In the genomic region with DNA sequence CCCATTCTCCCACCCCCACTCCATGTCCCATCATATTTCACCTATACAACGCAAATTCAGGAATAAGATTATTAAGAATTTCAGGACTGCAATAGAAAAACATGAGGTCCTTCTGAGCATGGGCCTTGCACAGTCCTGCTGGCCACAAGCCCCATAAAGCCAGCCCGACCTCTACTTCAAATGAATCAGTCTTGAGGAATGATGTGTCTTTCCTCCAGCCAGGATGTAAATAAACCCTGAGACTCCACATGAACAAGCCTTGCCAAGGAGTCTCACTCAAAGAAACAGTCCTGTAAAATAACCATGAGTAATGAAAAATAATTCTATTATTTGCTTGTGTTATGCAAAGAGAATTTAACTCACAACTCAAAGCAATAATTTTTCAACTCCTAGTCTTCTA, we compare ENCODE assay signal across 16 cellular contexts.
DNase-seq lines count a peak whose midpoint lies in the region; ATAC-seq and TF ChIP-seq lines count a peak whose summit lies in the region.
"Had no signal": no experiment of that assay in that cellular context is flagged by ENCODE, and none has a peak within 500 bp of the region (broad histone marks: within the 10 kb centered on the region; RNA-seq: fewer than 3 reads in every experiment).

No MANE protein-coding gene starts in this region.

- no peak overlapping the region for H3K18ac ChIP-seq in mesendoderm (ENCODE audit: low read length)

- CTCF ChIA-PET in PC-9 (lab: Charles Lee) = no interaction called here

- no peak overlapping the region for H3K9ac ChIP-seq in mesendoderm (ENCODE audit: low read length)

- no peaks in the 10 kb centered on the region for H3K9me3 Mint-ChIP-seq in osteocyte (ENCODE audit: unreplicated experiment)
- no peaks in the 10 kb centered on the region for H3K9me3 Mint-ChIP-seq in activated naive CD8-positive, alpha-beta T cell treated with anti-CD3 and anti-CD28 coated beads for 36 hours
- H3K9me3 Mint-ChIP-seq: activated CD4-positive, alpha-beta memory T cell treated with anti-CD3 and anti-CD28 coated beads for 36 hours; activated naive CD4-positive, alpha-beta T cell treated with anti-CD3 and anti-CD28 coated beads, Interleukin-2, amount 10 ng/mL, durations not matched to agents 7 days and 5 days; CD4-positive, CD25-positive, alpha-beta regulatory T cell had no signal

- no peak for ATAC-seq in GM21447 (IDR thresholded peaks at IDR 0.05; ENCODE audit: unreplicated experiment)
- ATAC-seq: natural killer cell; stimulated activated naive CD8-positive, alpha-beta T cell treated with anti-CD3 and anti-CD28 coated beads, Interleukin-15, Interleukin-2, amounts not matched to agents 100 U/mL and 50 U/mL, for 24 hours had no signal

- H3K79me2 ChIP-seq in PC-9 (ENCODE audit: low read depth) (no peaks in the 10 kb centered on the region), mesendoderm (ENCODE audit: control insufficient read depth, insufficient read depth, low read length) (no peaks in the 10 kb centered on the region)

- H3K4me3 ChIP-seq in PC-9 = no peak overlapping the region
- H3K4me3 ChIP-seq in epithelial cell of esophagus (ENCODE audit: low read length) = no peak overlapping the region
- H3K4me3 ChIP-seq in mesendoderm (ENCODE audit: low read length) = no peak overlapping the region

- H3K27me3 Mint-ChIP-seq in osteocyte (ENCODE audit: unreplicated experiment) = no peaks in the 10 kb centered on the region
- no peaks in the 10 kb centered on the region for H3K27me3 Mint-ChIP-seq in activated naive CD8-positive, alpha-beta T cell treated with anti-CD3 and anti-CD28 coated beads for 36 hours

- no peak overlapping the region for H2BK5ac ChIP-seq in mesendoderm (ENCODE audit: low read length)

- H2BK120ac ChIP-seq in mesendoderm (ENCODE audit: low read depth, low read length) = no peak overlapping the region

- no peak overlapping the region for H4K5ac ChIP-seq in mesendoderm (ENCODE audit: low read length)

- intact Hi-C loops in PC-9 (cut with micrococcal nuclease; ENCODE audit: unreplicated experiment) = loop anchor here (10.0 kb wide), 1 partner anchor 175 kb away; no protein-coding TSS in a partner anchor

- TF ChIP-seq CTCF in PC-9 (conservative IDR thresholded peaks at IDR 0.05) (no peak), epithelial cell of esophagus (IDR thresholded peaks at IDR 0.05; ENCODE audit: insufficient read depth, low read depth, low read length, missing control alignments) (no peak), osteocyte (IDR thresholded peaks at IDR 0.05) (no peak)

- H3K23ac ChIP-seq in mesendoderm (ENCODE audit: low read length) = no peak overlapping the region

- no peak overlapping the region for H3K56ac ChIP-seq in mesendoderm (ENCODE audit: low read length)

- DNase-seq in AG20443 (ENCODE audit: low spot score) = peak; percentile 90
- peak; percentile 36 to 79 for DNase-seq in PC-9
- peak; percentile 88 for DNase-seq in epithelial cell of esophagus (ENCODE audit: low read depth)
- no peak for DNase-seq in osteocyte (ENCODE audit: extremely low spot score, unreplicated experiment)
- DNase-seq in RPMI8226 = no peak
- DNase-seq in mesendoderm = no peak
- DNase-seq in activated naive CD8-positive, alpha-beta T cell treated with anti-CD3 and anti-CD28 coated beads for 36 hours = no peak
- DNase-seq: activated CD4-positive, alpha-beta memory T cell treated with anti-CD3 and anti-CD28 coated beads for 36 hours; activated naive CD4-positive, alpha-beta T cell treated with anti-CD3 and anti-CD28 coated beads, Interleukin-2, amount 10 ng/mL, durations not matched to agents 7 days and 5 days; CD4-positive, CD25-positive, alpha-beta regulatory T cell; effector memory CD4-positive, alpha-beta T cell; natural killer cell; NCI-H69; stimulated activated CD4-positive, alpha-beta T cell treated with anti-CD3 and anti-CD28 coated beads, Interleukin-2, amount 100 ng/mL, for 24 hours; stimulated activated naive CD8-positive, alpha-beta T cell treated with anti-CD3 and anti-CD28 coated beads, Interleukin-15, Interleukin-2, amounts not matched to agents 100 U/mL and 50 U/mL, for 24 hours had no signal

- no peaks in the 10 kb centered on the region for H3K9me3 ChIP-seq in PC-9 (ENCODE audit: insufficient read depth, low read depth)

- no CpG with 5 or more reads among the region's 2 CpGs for WGBS in mesendoderm (ENCODE audit: extremely low coverage, insufficient coverage, low lambda C conversion rate)

- H3K36me3 Mint-ChIP-seq in osteocyte (ENCODE audit: unreplicated experiment) = no peaks in the 10 kb centered on the region
- no peaks in the 10 kb centered on the region for H3K36me3 Mint-ChIP-seq in activated naive CD8-positive, alpha-beta T cell treated with anti-CD3 and anti-CD28 coated beads for 36 hours
- H3K36me3 Mint-ChIP-seq: activated CD4-positive, alpha-beta memory T cell treated with anti-CD3 and anti-CD28 coated beads for 36 hours; activated naive CD4-positive, alpha-beta T cell treated with anti-CD3 and anti-CD28 coated beads, Interleukin-2, amount 10 ng/mL, durations not matched to agents 7 days and 5 days; CD4-positive, CD25-positive, alpha-beta regulatory T cell; natural killer cell had no signal

- no peaks in the 10 kb centered on the region for H3K36me3 ChIP-seq in PC-9 (ENCODE audit: low read depth)
- no peaks in the 10 kb centered on the region for H3K36me3 ChIP-seq in mesendoderm (ENCODE audit: control insufficient read depth, insufficient read depth, low read length)

- H3K4ac ChIP-seq in mesendoderm (ENCODE audit: low read depth, low read length) = no peak overlapping the region

- no peaks in the 10 kb centered on the region for H3K9me2 ChIP-seq in PC-9 (ENCODE audit: insufficient read depth)

- no peak overlapping the region for H4K8ac ChIP-seq in mesendoderm (ENCODE audit: low read depth, low read length)

- H3K27ac Mint-ChIP-seq in osteocyte (ENCODE audit: unreplicated experiment) = peak overlapping the region; percentile 68
- no peak overlapping the region for H3K27ac Mint-ChIP-seq in activated naive CD8-positive, alpha-beta T cell treated with anti-CD3 and anti-CD28 coated beads for 36 hours
- H3K27ac Mint-ChIP-seq: activated CD4-positive, alpha-beta memory T cell treated with anti-CD3 and anti-CD28 coated beads for 36 hours; activated naive CD4-positive, alpha-beta T cell treated with anti-CD3 and anti-CD28 coated beads, Interleukin-2, amount 10 ng/mL, durations not matched to agents 7 days and 5 days; CD4-positive, CD25-positive, alpha-beta regulatory T cell; natural killer cell had no signal

- H2BK15ac ChIP-seq in mesendoderm (replicated peaks; ENCODE audit: low read depth) = no peak overlapping the region

- H3K27ac ChIP-seq in PC-9 = peak overlapping the region; percentile 49
- no peak overlapping the region for H3K27ac ChIP-seq in mesendoderm (ENCODE audit: low read depth, low read length)

- H4K20me1 ChIP-seq in PC-9 (ENCODE audit: insufficient read depth) = no peaks in the 10 kb centered on the region

- H3K79me1 ChIP-seq in mesendoderm (ENCODE audit: low read length) = no peaks in the 10 kb centered on the region

- H3K27me3 ChIP-seq in PC-9 (ENCODE audit: insufficient read depth, low read depth) (no peaks in the 10 kb centered on the region), mesendoderm (ENCODE audit: insufficient read depth, low read length, poor library complexity) (no peaks in the 10 kb centered on the region)

- no peak overlapping the region for H3K4me3 Mint-ChIP-seq in osteocyte (ENCODE audit: unreplicated experiment)
- H3K4me3 Mint-ChIP-seq in activated naive CD8-positive, alpha-beta T cell treated with anti-CD3 and anti-CD28 coated beads for 36 hours = no peak overlapping the region
- H3K4me3 Mint-ChIP-seq: activated CD4-positive, alpha-beta memory T cell treated with anti-CD3 and anti-CD28 coated beads for 36 hours; activated naive CD4-positive, alpha-beta T cell treated with anti-CD3 and anti-CD28 coated beads, Interleukin-2, amount 10 ng/mL, durations not matched to agents 7 days and 5 days; CD4-positive, CD25-positive, alpha-beta regulatory T cell; natural killer cell had no signal

- H3K4me1 Mint-ChIP-seq in osteocyte (ENCODE audit: unreplicated experiment) = peaks cover 41% of the 10 kb centered on the region
- peaks cover 4% of the 10 kb centered on the region for H3K4me1 Mint-ChIP-seq in activated naive CD8-positive, alpha-beta T cell treated with anti-CD3 and anti-CD28 coated beads for 36 hours
- H3K4me1 Mint-ChIP-seq: CD4-positive, CD25-positive, alpha-beta regulatory T cell had no signal

- peaks cover 12% of the 10 kb centered on the region for H3K4me1 ChIP-seq in PC-9 (replicated peaks; ENCODE audit: insufficient read depth)
- no peaks in the 10 kb centered on the region for H3K4me1 ChIP-seq in mesendoderm (ENCODE audit: control insufficient read depth, low read depth, low read length)

- no TSS peak for BruUV-seq in PC-9 (replicated peaks; lab: Mats Ljungman, UMichigan)

- POLR2A ChIA-PET in PC-9 (lab: Charles Lee; ENCODE audit: unreplicated experiment) = no interaction called here

- H3F3A ChIP-seq in PC-9 (ENCODE audit: insufficient read depth, low read depth) = no peaks in the 10 kb centered on the region; the same call in 1 of the 2 replicates

- H3K4me2 ChIP-seq in PC-9 (peak overlapping the region; percentile 21; the same call in 1 of the 2 replicates), mesendoderm (ENCODE audit: low read length) (no peak overlapping the region)

- H2AFZ ChIP-seq in PC-9 = peak overlapping the region; percentile 63; the same call in 1 of the 2 replicates

- no peak overlapping the region for H2AK5ac ChIP-seq in mesendoderm (ENCODE audit: low read length)

Comparison
In these comparisons a context has a peak if more than half of its experiments do, and no peak if none do; other contexts are left out.
1. DNase-seq: peak in AG20443 (single experiment), PC-9 (2 of 2) and epithelial cell of esophagus (single experiment); none in osteocyte (single experiment), RPMI8226 (single experiment), mesendoderm (single experiment) and activated naive CD8-positive, alpha-beta T cell treated with anti-CD3 and anti-CD28 coated beads for 36 hours (single experiment).